In genomic region chr11:115745545-115746265, GRCh38 we compare ENCODE assay signal across 23 cellular contexts.
A peak's percentile ranks its signal among the peaks of the same experiment; 100 is the strongest.
DNase-seq lines count a peak whose midpoint lies in the region; ATAC-seq and TF ChIP-seq lines count a peak whose summit lies in the region.
"Had no signal": no experiment of that assay in that cellular context is flagged by ENCODE, and none has a peak within 500 bp of the region (broad histone marks: within the 10 kb centered on the region; RNA-seq: fewer than 3 reads in every experiment).

No MANE protein-coding gene starts in this region.

- no peak overlapping the region for H3K9ac ChIP-seq in SK-N-SH

- CTCF ChIA-PET in SK-N-SH (lab: Yijun Ruan, JAX), result interaction anchor here (1.3 kb wide), 1 partner anchor 244 kb away, joined by 3 read pairs; no protein-coding TSS in a partner anchor

- peak; percentile 15 for DNase-seq in NCI-H128 (lab: John Stamatoyannopoulos, UW; ENCODE audit: unreplicated experiment)
- DNase-seq in SK-N-SH, result peak; percentile 59
- peak; percentile 60 for DNase-seq in left ventricle myocardium inferior
- DNase-seq in sciatic nerve (ENCODE audit: low spot score), result no peak
- no peak for DNase-seq in foreskin fibroblast
- DNase-seq in activated gamma-delta T cell (lab: John Stamatoyannopoulos, UW), result no peak
- DNase-seq: activated CD8-positive, alpha-beta memory T cell treated with anti-CD3 and anti-CD28 coated beads, Interleukin-2, amount 50 U/mL, for 4 hours; activated naive CD8-positive, alpha-beta T cell treated with anti-CD3 and anti-CD28 coated beads, Interleukin-2, amount 10 ng/mL, durations not matched to agents 7 days and 5 days; erythroblast; kidney; mammary epithelial cell; MG63; NCI-H1417 treated with DMSO at 0.1 percent for 48 hours; NCI-H226; OCI-M1; ovary; SHP77; T-helper 17 cell; upper lobe of left lung; WERI-Rb-1 had no signal

- no peaks in the 10 kb centered on the region for H3K9me3 ChIP-seq in SK-N-SH
- H3K9me3 ChIP-seq in left ventricle myocardium inferior (replicated peaks), result no peaks in the 10 kb centered on the region
- H3K9me3 ChIP-seq: MG63, ovary, upper lobe of left lung had no signal

- H3K79me2 ChIP-seq in SK-N-SH (ENCODE audit: insufficient read depth), result no peaks in the 10 kb centered on the region

- no peaks in the 10 kb centered on the region for H3K36me3 ChIP-seq in SK-N-SH (replicated peaks in 1 of 2; ENCODE audit: control insufficient read depth in 1 of 2, insufficient read depth in 2 of 2, low read length in 1 of 2)
- no peaks in the 10 kb centered on the region for H3K36me3 ChIP-seq in left ventricle myocardium inferior
- H3K36me3 ChIP-seq: MG63, ovary, upper lobe of left lung, WERI-Rb-1 had no signal

- POLR2A ChIA-PET in SK-N-SH (lab: Yijun Ruan, JAX), result no interaction called here

- H4K20me1 ChIP-seq in SK-N-SH (ENCODE audit: insufficient read depth), result no peaks in the 10 kb centered on the region

- H3F3A ChIP-seq in SK-N-SH (replicated peaks; ENCODE audit: insufficient read depth), result no peaks in the 10 kb centered on the region

- TF ChIP-seq EP300 in SK-N-SH (IDR thresholded peaks at IDR 0.05; ENCODE audit: borderline replicate concordance in 1 of 2, low read depth in 1 of 2, low read length in 1 of 2), result no peak; a peak in 2 of 4 replicates

- H3K4me1 ChIP-seq in SK-N-SH (ENCODE audit: control insufficient read depth in 1 of 2, insufficient read depth in 2 of 2, low read depth in 1 of 2, low read length in 1 of 2), result peaks cover 0 to 62% of the 10 kb centered on the region in 2 experiments; a peak in 2 of 4 replicates
- no peaks in the 10 kb centered on the region for H3K4me1 ChIP-seq in left ventricle myocardium inferior
- H3K4me1 ChIP-seq: upper lobe of left lung had no signal

- no peaks in the 10 kb centered on the region for H3K9me2 ChIP-seq in SK-N-SH

- H2AFZ ChIP-seq in SK-N-SH (ENCODE audit: low read depth), result no peak overlapping the region

- peak; percentile 28; the same call in 1 of the 2 replicates for TF ChIP-seq RAD21 in SK-N-SH (IDR thresholded peaks at IDR 0.05; ENCODE audit: low read length)

- no peak overlapping the region for H3K4me2 ChIP-seq in SK-N-SH

- 6% methylated on average over 14 of the region's 15 CpGs for WGBS in SK-N-SH (ENCODE audit: low lambda C conversion rate)

- ATAC-seq in sciatic nerve (peak; percentile 20), GM21529 (IDR thresholded peaks at IDR 0.05; ENCODE audit: unreplicated experiment) (no peak)
- ATAC-seq: activated T-helper 17 cell treated with anti-CD3 and anti-CD28 coated beads, Interleukin-2, amount 50 U/mL, for 72 hours; T-helper 17 cell had no signal

- TF ChIP-seq CTCF in SK-N-SH (IDR thresholded peaks at IDR 0.05) (no peak), left ventricle myocardium inferior (IDR thresholded peaks at IDR 0.05; ENCODE audit: borderline replicate concordance) (no peak), foreskin fibroblast (IDR thresholded peaks at IDR 0.05; ENCODE audit: low read depth, low read length) (no peak)

- H3K27me3 ChIP-seq in SK-N-SH (ENCODE audit: insufficient read depth), result no peaks in the 10 kb centered on the region; the same call in 1 of the 2 replicates
- H3K27me3 ChIP-seq in left ventricle myocardium inferior (ENCODE audit: low read depth), result peaks cover 40% of the 10 kb centered on the region
- H3K27me3 ChIP-seq: MG63, ovary, upper lobe of left lung had no signal

- intact Hi-C loops in left ventricle myocardium inferior (cut with micrococcal nuclease) (no loop called here), sciatic nerve (cut with DNase I) (no loop called here)

- H3K27ac ChIP-seq in SK-N-SH (ENCODE audit: low read depth in 2 of 2, low read length in 1 of 2), result peak overlapping the region in 1 of 2 experiments; percentile 99; a peak in 2 of 4 replicates
- no peak overlapping the region for H3K27ac ChIP-seq in left ventricle myocardium inferior (replicated peaks)
- H3K27ac ChIP-seq: C4-2B, ovary, upper lobe of left lung, WERI-Rb-1 had no signal

- H3K4me3 ChIP-seq in SK-N-SH (ENCODE audit: low read depth in 2 of 2, low read length in 1 of 2) (no peak overlapping the region), left ventricle myocardium inferior (no peak overlapping the region), foreskin fibroblast (ENCODE audit: low read depth in 1 of 2, low read length in 2 of 2) (no peak overlapping the region)
- H3K4me3 ChIP-seq: MG63, ovary, upper lobe of left lung had no signal

TF ChIP-seq in SK-N-SH, 30 proteins besides CTCF, POLR2A, EP300 and RAD21:
- TF ChIP-seq NRF1 (IDR thresholded peaks at IDR 0.05; ENCODE audit: low read depth, low read length), result no peak
- peak; percentile 62 for TF ChIP-seq CHD2 (IDR thresholded peaks at IDR 0.05; ENCODE audit: low read length, partially characterized antibody)
- no peak for TF ChIP-seq ELF1 (IDR thresholded peaks at IDR 0.05)
- TF ChIP-seq GATA2 (CRISPR knock-in tag; IDR thresholded peaks at IDR 0.05), result peak; percentile 48; the same call in 1 of the 2 replicates
- no peak for TF ChIP-seq GABPA (IDR thresholded peaks at IDR 0.05; ENCODE audit: low read depth)
- TF ChIP-seq RCOR1 (IDR thresholded peaks at IDR 0.05; ENCODE audit: low read length), result peak; percentile 52
- TF ChIP-seq MEF2A (IDR thresholded peaks at IDR 0.05; ENCODE audit: borderline replicate concordance, low read depth), result no peak
- no peak for TF ChIP-seq REST (IDR thresholded peaks at IDR 0.05; ENCODE audit: low read depth, low read length)
- no peak for TF ChIP-seq TEAD4 (IDR thresholded peaks at IDR 0.05; ENCODE audit: borderline replicate concordance, insufficient read depth)
- TF ChIP-seq MXI1 (IDR thresholded peaks at IDR 0.05; ENCODE audit: low read depth, low read length), result peak; percentile 74
- no peak for TF ChIP-seq SIN3A (IDR thresholded peaks at IDR 0.05; ENCODE audit: borderline replicate concordance, low read depth, low read length)
- no peak for TF ChIP-seq TCF12 (IDR thresholded peaks at IDR 0.05)

Comparison
In these comparisons a context has a peak if more than half of its experiments do, and no peak if none do; other contexts are left out.
1. DNase-seq: peak in NCI-H128 (single experiment), SK-N-SH (single experiment) and left ventricle myocardium inferior (single experiment); none in sciatic nerve (single experiment), foreskin fibroblast (0 of 2) and activated gamma-delta T cell (single experiment).